Comparison of ENCODE assay signal across 7 cellular contexts in the genomic region with DNA sequence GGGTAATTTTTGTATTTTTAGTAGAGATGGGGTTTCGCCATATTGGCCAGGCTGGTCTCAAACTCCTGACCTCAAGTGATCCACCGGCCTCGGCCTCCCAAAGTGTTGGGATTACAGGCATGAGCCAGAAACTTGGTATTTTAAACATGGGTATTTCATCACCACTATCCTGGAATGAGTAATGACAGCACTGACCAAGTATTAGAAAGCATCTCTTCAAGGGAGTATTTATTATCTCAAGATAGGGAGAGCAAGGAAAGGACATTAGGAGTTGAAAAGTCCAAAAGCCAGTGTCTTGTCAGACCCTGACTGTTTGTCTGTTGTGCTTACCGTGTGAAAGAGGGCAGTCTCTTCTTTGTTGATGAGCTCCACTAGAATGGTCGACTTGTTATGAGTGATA.
DNase-seq lines count a peak whose midpoint lies in the region; TF ChIP-seq lines count a peak whose summit lies in the region.
"Not testable (repeated sequence)": the region's sequence is repeated elsewhere in the genome, so short reads cannot be mapped to it uniquely, and the experiment has no call there.

No MANE protein-coding gene starts in this region.

- TF ChIP-seq CTCF in AG10803 (conservative IDR thresholded peaks at IDR 0.05; ENCODE audit: low read length); RWPE1 (conservative IDR thresholded peaks at IDR 0.05; ENCODE audit: low read depth); brain microvascular endothelial cell (IDR thresholded peaks at IDR 0.05; ENCODE audit: low read depth, low read length, missing control alignments): not testable (repeated sequence)

- POLR2A ChIA-PET in RWPE1 (lab: Yijun Ruan, JAX; ENCODE audit: low non-redundant PET), result not testable (repeated sequence)

- H3K27ac ChIP-seq in RWPE1 (peak overlapping the region; percentile 53), brain microvascular endothelial cell (peak overlapping the region; percentile 83), epithelial cell of prostate (peak overlapping the region; percentile 49)

- in situ Hi-C loops in brain microvascular endothelial cell (cut with HindIII; ENCODE audit: low pct_ligation_motif_present, low sequenced_read_pairs), result not testable (repeated sequence)

- not testable (repeated sequence) for H3K27me3 ChIP-seq in brain microvascular endothelial cell (replicated peaks)

- H3K4me3 ChIP-seq in AG10803 (ENCODE audit: low read length); brain microvascular endothelial cell (ENCODE audit: low read depth, low read length): not testable (repeated sequence)

- H3K36me3 ChIP-seq in brain microvascular endothelial cell (replicated peaks), result peaks cover 30% of the 10 kb centered on the region

- CTCF ChIA-PET in RWPE1 (lab: Yijun Ruan, JAX), result not testable (repeated sequence)

- peak; percentile 88 for DNase-seq in AG10803 (ENCODE audit: low read depth)
- peak; percentile 94 for DNase-seq in HCEC 1CT
- DNase-seq in RWPE1 (ENCODE audit: low spot score), result peak; percentile 38
- DNase-seq in brain microvascular endothelial cell, result peak; percentile 81
- not testable (repeated sequence) for DNase-seq in epithelial cell of prostate (ENCODE audit: low read depth, low spot score)
- DNase-seq in glomerular visceral epithelial cell (ENCODE audit: extremely low spot score), result peak; percentile 63
- peak; percentile 87 for DNase-seq in non-pigmented ciliary epithelial cell (ENCODE audit: low read depth)
